18 cellular contexts compared by ENCODE assay signal in genomic region chr6:150369408-150369807, GRCh38. TPM values are rescaled to one million over a fixed set of nuclear protein-coding genes. Genes with fewer than 3 reads are reported as not detected.
DNase-seq lines count a peak whose midpoint lies in the region; ATAC-seq, FAIRE-seq and TF ChIP-seq lines count a peak whose summit lies in the region.
"Had no signal": no experiment of that assay in that cellular context is flagged by ENCODE, and none has a peak within 500 bp of the region (broad histone marks: within the 10 kb centered on the region; RNA-seq: fewer than 3 reads in every experiment).

No MANE protein-coding gene starts in this region.

- H3K27ac Mint-ChIP-seq in Caco-2 (ENCODE audit: unreplicated experiment), result no peak overlapping the region
- H3K27ac Mint-ChIP-seq: CD4-positive, CD25-positive, alpha-beta regulatory T cell; HFFc6 had no signal

- H3K4me1 ChIP-seq in Caco-2 (peaks cover 18% of the 10 kb centered on the region), duodenal mucosa (ENCODE audit: control insufficient read depth in 1 of 2, insufficient read depth in 2 of 2, low read length in 2 of 2) (peaks cover 4 to 18% of the 10 kb centered on the region in 2 donors), right lobe of liver (peaks cover 0 to 24% (median 8%) of the 10 kb centered on the region in 4 donors), small intestine (ENCODE audit: control insufficient read depth in 2 of 2, insufficient read depth in 1 of 2, low read depth in 1 of 2, low read length in 1 of 2) (no peaks in the 10 kb centered on the region), neuronal stem cell (ENCODE audit: control insufficient read depth in 2 of 2, insufficient read depth in 1 of 2, low read depth in 1 of 2, low read length in 2 of 2) (peaks cover 0 to 2% of the 10 kb centered on the region in 2 donors), right atrium auricular region (no peaks in the 10 kb centered on the region)

- H3K9me3 ChIP-seq in Caco-2 (peaks cover 8% of the 10 kb centered on the region; the same call in 1 of the 2 replicates), duodenal mucosa (ENCODE audit: control insufficient read depth in 1 of 2, low read length in 2 of 2) (peaks cover 0 to 2% of the 10 kb centered on the region in 2 donors), right lobe of liver (no peaks in the 10 kb centered on the region), small intestine (ENCODE audit: control insufficient read depth, low read depth) (no peaks in the 10 kb centered on the region), neuronal stem cell (replicated peaks in 1 of 2; ENCODE audit: control insufficient read depth in 2 of 2, insufficient read depth in 1 of 2, low read depth in 1 of 2, low read length in 2 of 2) (peaks cover 0 to 2% of the 10 kb centered on the region in 2 donors), right atrium auricular region (no peaks in the 10 kb centered on the region)
- H3K9me3 ChIP-seq: BLaER1 treated with 17β-estradiol and CSF1 and Interleukin-3, amounts not matched to agents 10 nM and 100 nM had no signal

- no peaks in the 10 kb centered on the region for H3K79me1 ChIP-seq in neuronal stem cell (ENCODE audit: low read depth, low read length)

- H3K14ac ChIP-seq in neuronal stem cell (ENCODE audit: low read length), result no peak overlapping the region

- TF ChIP-seq CTCF in Caco-2 (IDR thresholded peaks at IDR 0.05; ENCODE audit: insufficient read depth in 1 of 2, low read depth in 1 of 2, low read length in 1 of 2, severe bottlenecking in 1 of 2, unreplicated experiment in 1 of 2) (no peak), right lobe of liver (IDR thresholded peaks at IDR 0.05) (no peak), right atrium auricular region (IDR thresholded peaks at IDR 0.05) (no peak)

- ATAC-seq in right lobe of liver (peak; percentile 61 to 81 (median 73)), left cardiac atrium (no peak)

- POLR2A ChIA-PET in Caco-2 (lab: Charles Lee), result no interaction called here

- H3K4me3 ChIP-seq in Caco-2 (ENCODE audit: low read depth, low read length) (peak overlapping the region; percentile 5; the same call in 1 of the 2 replicates), duodenal mucosa (ENCODE audit: low read depth in 1 of 2, low read length in 2 of 2) (peak overlapping the region; percentile 45 to 49), right lobe of liver (peak overlapping the region in 2 of 3 donors; percentile 21 to 37), small intestine (ENCODE audit: low read depth in 1 of 2, low read length in 2 of 2) (peak overlapping the region in 1 of 2 donors; percentile 33), neuronal stem cell (ENCODE audit: low read length in 2 of 2) (no peak overlapping the region), right atrium auricular region (no peak overlapping the region)
- H3K4me3 ChIP-seq: BLaER1 treated with 17β-estradiol and CSF1 and Interleukin-3, amounts not matched to agents 10 nM and 100 nM had no signal

- CTCF ChIA-PET in Caco-2 (lab: Charles Lee), result no interaction called here

- H4K8ac ChIP-seq in neuronal stem cell (ENCODE audit: low read depth, low read length), result no peak overlapping the region

- FAIRE-seq in small intestine (lab: Jason Lieb, UNC), result no peak
- FAIRE-seq: GM12892, H1 had no signal

- no peak overlapping the region for H3K4me3 Mint-ChIP-seq in Caco-2 (ENCODE audit: unreplicated experiment)
- H3K4me3 Mint-ChIP-seq: CD4-positive, CD25-positive, alpha-beta regulatory T cell; HFFc6 had no signal

- no peak overlapping the region for H3K23ac ChIP-seq in neuronal stem cell (ENCODE audit: low read depth, low read length, poor library complexity)

- no peaks in the 10 kb centered on the region for H3K9me3 Mint-ChIP-seq in Caco-2 (ENCODE audit: unreplicated experiment)
- H3K9me3 Mint-ChIP-seq: HFFc6 had no signal

- no peak for TF ChIP-seq POLR2A in right lobe of liver (IDR thresholded peaks at IDR 0.05)

- H3K9ac ChIP-seq in duodenal mucosa (ENCODE audit: low read depth in 1 of 2, low read length in 2 of 2), result peak overlapping the region in 1 of 2 donors; percentile 41
- H3K9ac ChIP-seq in neuronal stem cell (ENCODE audit: low read depth, low read length, poor library complexity), result no peak overlapping the region
- H3K9ac ChIP-seq: BLaER1 treated with 17β-estradiol and CSF1 and Interleukin-3, amounts not matched to agents 10 nM and 100 nM had no signal

- H3K4ac ChIP-seq in neuronal stem cell (ENCODE audit: low read length), result no peak overlapping the region

- no peak overlapping the region for H2BK5ac ChIP-seq in neuronal stem cell (ENCODE audit: low read length)

- H4K91ac ChIP-seq in neuronal stem cell (ENCODE audit: low read depth, low read length, poor library complexity), result no peak overlapping the region

- H2BK120ac ChIP-seq in neuronal stem cell (ENCODE audit: low read depth, low read length), result no peak overlapping the region

- intact Hi-C loops in Caco-2 (cut with micrococcal nuclease; ENCODE audit: unreplicated experiment) (no loop called here), right lobe of liver (cut with DNase I) (no loop called here), left cardiac atrium (cut with DNase I) (no loop called here)

- H3K36me3 Mint-ChIP-seq in Caco-2 (ENCODE audit: insufficient read depth, unreplicated experiment), result peaks cover 7% of the 10 kb centered on the region
- H3K36me3 Mint-ChIP-seq: CD4-positive, CD25-positive, alpha-beta regulatory T cell had no signal

- no peak overlapping the region for H2AK5ac ChIP-seq in neuronal stem cell (ENCODE audit: low read depth, low read length)

- no peak overlapping the region for H2BK12ac ChIP-seq in neuronal stem cell (ENCODE audit: low read length)

- H3K36me3 ChIP-seq in Caco-2 (ENCODE audit: control insufficient read depth, insufficient read depth, low read length), result no peaks in the 10 kb centered on the region
- H3K36me3 ChIP-seq in duodenal mucosa (ENCODE audit: control insufficient read depth in 1 of 2, insufficient read depth in 2 of 2, low read length in 2 of 2), result no peaks in the 10 kb centered on the region
- no peaks in the 10 kb centered on the region for H3K36me3 ChIP-seq in right lobe of liver
- no peaks in the 10 kb centered on the region for H3K36me3 ChIP-seq in small intestine (ENCODE audit: control insufficient read depth in 2 of 2, insufficient read depth in 2 of 2, low read length in 2 of 2)
- H3K36me3 ChIP-seq in neuronal stem cell (replicated peaks in 1 of 2; ENCODE audit: control insufficient read depth in 2 of 2, insufficient read depth in 2 of 2, low read length in 2 of 2), result no peaks in the 10 kb centered on the region
- no peaks in the 10 kb centered on the region for H3K36me3 ChIP-seq in right atrium auricular region
- H3K36me3 ChIP-seq: BLaER1 treated with 17β-estradiol and CSF1 and Interleukin-3, amounts not matched to agents 10 nM and 100 nM had no signal

- WGBS in right lobe of liver (ENCODE audit: insufficient coverage, low coverage, low lambda C conversion rate, missing lambda C conversion rate), result 33% methylated on average over 2 of the region's 2 CpGs
- WGBS in small intestine, 3 donors, result 81 to 90% (median 87%) methylated on average over 2 of the region's 2 CpGs
- no CpG with 5 or more reads among the region's 2 CpGs for WGBS in neuronal stem cell (ENCODE audit: extremely low coverage in 2 of 2, insufficient read length in 2 of 2, insufficient replicate concordance in 1 of 2), 2 donors

- no peak overlapping the region for H3K27ac ChIP-seq in duodenal mucosa (ENCODE audit: low read depth, low read length)
- peak overlapping the region in 2 of 3 donors; percentile 59 to 88 for H3K27ac ChIP-seq in right lobe of liver
- H3K27ac ChIP-seq in small intestine (ENCODE audit: low read depth in 1 of 2, low read length in 1 of 2), result peak overlapping the region in 1 of 2 donors; percentile 69
- no peak overlapping the region for H3K27ac ChIP-seq in neuronal stem cell (replicated peaks; ENCODE audit: low read length)
- no peak overlapping the region for H3K27ac ChIP-seq in right atrium auricular region
- H3K27ac ChIP-seq: BLaER1 treated with 17β-estradiol and CSF1 and Interleukin-3, amounts not matched to agents 10 nM and 100 nM had no signal

- H3K4me1 Mint-ChIP-seq in Caco-2 (ENCODE audit: low read depth, unreplicated experiment), result no peaks in the 10 kb centered on the region
- H3K4me1 Mint-ChIP-seq: CD4-positive, CD25-positive, alpha-beta regulatory T cell had no signal

- H2BK15ac ChIP-seq in neuronal stem cell (ENCODE audit: low read length), result no peak overlapping the region

- H2AFZ ChIP-seq in neuronal stem cell (ENCODE audit: low read length), result no peak overlapping the region

- no peaks in the 10 kb centered on the region for H3K27me3 Mint-ChIP-seq in Caco-2 (ENCODE audit: insufficient read depth, unreplicated experiment)
- H3K27me3 Mint-ChIP-seq: CD4-positive, CD25-positive, alpha-beta regulatory T cell had no signal

- H3K18ac ChIP-seq in neuronal stem cell (ENCODE audit: low read length), result no peak overlapping the region

- DNase-seq in Caco-2, result no peak
- peak; percentile 27 to 79 (median 58) for DNase-seq in right lobe of liver
- DNase-seq in small intestine, result peak; percentile 11
- no peak for DNase-seq in left cardiac atrium
- DNase-seq in neuronal stem cell (ENCODE audit: low spot score), result no peak
- DNase-seq in right atrium auricular region (ENCODE audit: low spot score), result no peak
- DNase-seq: 8988T; ACHN; CD4-positive, CD25-positive, alpha-beta regulatory T cell; DMS153; DND-41; GDM1; HCEC 1CT; HFFc6 had no signal

- no peak overlapping the region for H3K4me2 ChIP-seq in neuronal stem cell (ENCODE audit: insufficient read depth, low read length, poor library complexity, severe bottlenecking)
- H3K4me2 ChIP-seq: BLaER1 treated with 17β-estradiol and CSF1 and Interleukin-3, amounts not matched to agents 10 nM and 100 nM had no signal

- BruUV-seq in Caco-2 (replicated peaks; lab: Mats Ljungman, UMichigan), result TSS peak; percentile 92

- H3K27me3 ChIP-seq in Caco-2 (replicated peaks; ENCODE audit: control insufficient read depth, insufficient read depth, low read length) (no peaks in the 10 kb centered on the region), duodenal mucosa (ENCODE audit: control insufficient read depth in 1 of 2, insufficient read depth in 2 of 2, low read length in 2 of 2) (no peaks in the 10 kb centered on the region), right lobe of liver (no peaks in the 10 kb centered on the region), small intestine (ENCODE audit: control insufficient read depth in 2 of 2, insufficient read depth in 2 of 2, low read length in 2 of 2) (no peaks in the 10 kb centered on the region), neuronal stem cell (ENCODE audit: control insufficient read depth in 3 of 3, insufficient read depth in 3 of 3, low read depth in 1 of 3, low read length in 3 of 3) (peaks cover 0 to 21% (median 0%) of the 10 kb centered on the region in 3 experiments), right atrium auricular region (no peaks in the 10 kb centered on the region)

RNA-seq across cellular contexts. Expression of gene IYD, which starts 0.6 kb away (rescaled TPM):
- total RNA-seq in Caco-2 (2022) (26.5 and 32.6 TPM in 2 replicates), right lobe of liver (10 to 100 TPM in 5 of 6 experiments, 1 to 10 TPM in 1; 5.8 to 21.6 (median 16.1) TPM), left cardiac atrium (not detected), right atrium auricular region (not detected)
- 10 to 100 TPM in 1 of 3 donors, 1 to 10 TPM in 2; 5.3 to 10.5 (median 5.9) TPM for polyA plus RNA-seq in small intestine
- polyA plus RNA-seq in neuronal stem cell (2013, experiment 1 of 2), result not detected
- polyA plus RNA-seq in neuronal stem cell (2013, experiment 2 of 2), result not detected
- total RNA-seq: CD4-positive, CD25-positive, alpha-beta regulatory T cell; H1; HFFc6 had no signal
- polyA plus RNA-seq: CD4-positive, CD25-positive, alpha-beta regulatory T cell; H1 had no signal

Comparison
In these comparisons a context has a peak if more than half of its experiments do, and no peak if none do; other contexts are left out.
1. DNase-seq: peak in right lobe of liver (3 of 3) and small intestine (single experiment); none in Caco-2 (0 of 2), left cardiac atrium (single experiment), neuronal stem cell (single experiment) and right atrium auricular region (single experiment).
2. H3K4me3 ChIP-seq: peak in Caco-2 (single experiment), duodenal mucosa (2 of 2) and right lobe of liver (2 of 3); none in neuronal stem cell (0 of 2) and right atrium auricular region (0 of 2).
3. H3K27ac ChIP-seq: peak in right lobe of liver (2 of 3); none in duodenal mucosa (single experiment), neuronal stem cell (single experiment) and right atrium auricular region (0 of 2).
4. ATAC-seq: peak in right lobe of liver (4 of 4); none in left cardiac atrium (0 of 2).
5. RNA of gene IYD, which starts 0.6 kb away (total RNA-seq): 26.5 to 32.6 TPM in Caco-2 and 5.8 to 21.6 TPM in right lobe of liver; not detected in left cardiac atrium and not detected in right atrium auricular region; every median in the first group is over 4 times any median in the second.